ENCODE assay signal across 8 cellular contexts in the genomic region with DNA sequence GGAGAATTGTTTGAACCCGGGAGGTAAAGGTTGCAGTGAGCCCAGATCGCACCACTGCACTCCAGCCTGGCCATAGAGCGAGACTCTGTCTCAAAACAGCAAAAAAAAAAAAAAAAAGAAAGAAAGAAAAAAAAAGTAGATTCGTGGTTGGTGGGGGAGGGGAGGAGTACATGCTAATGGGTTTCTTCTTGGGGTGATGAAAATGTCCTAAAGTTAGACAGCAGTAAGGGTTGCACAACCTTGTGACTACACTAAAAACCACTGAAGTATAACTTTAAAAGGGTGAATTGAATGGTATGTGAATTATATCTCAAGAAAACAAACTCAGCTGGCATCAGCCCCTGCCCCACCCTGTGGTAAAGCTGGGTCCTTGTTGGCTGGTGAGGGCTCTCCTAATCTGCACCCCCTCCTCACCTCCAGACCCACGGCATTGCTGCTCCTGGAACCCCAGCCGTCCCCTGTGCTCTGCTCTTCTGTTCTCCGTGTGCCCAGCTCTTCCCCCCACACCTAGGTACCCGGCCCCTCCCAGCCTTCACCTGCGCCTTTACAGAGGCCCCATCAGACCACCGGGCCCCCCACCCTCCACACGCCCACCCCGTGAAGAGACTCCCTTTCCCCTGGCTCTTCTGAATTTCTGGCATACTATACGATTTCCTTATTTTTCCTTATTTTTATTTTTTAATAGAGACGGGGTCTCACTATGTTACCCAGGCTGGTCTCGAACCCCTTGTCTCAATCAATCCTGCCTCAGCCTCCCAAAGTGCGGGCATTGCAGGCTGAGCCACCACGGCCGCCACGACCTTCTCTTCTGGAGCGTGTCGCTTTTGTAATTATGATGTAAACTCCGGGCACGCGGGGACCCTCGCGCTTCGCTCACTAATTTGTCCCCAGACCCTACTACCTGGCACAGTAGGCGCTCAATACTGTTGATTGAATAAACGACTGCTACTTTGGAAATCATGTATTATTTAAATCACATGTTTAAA. TPM values are rescaled to one million over a fixed set of nuclear protein-coding genes. Genes with fewer than 3 reads are reported as not detected.
DNase-seq lines count a peak whose midpoint lies in the region; ATAC-seq and TF ChIP-seq lines count a peak whose summit lies in the region.

No MANE protein-coding gene starts in this region.

- peak overlapping the region; percentile 72; the same call in 1 of the 2 replicates for H3K27ac Mint-ChIP-seq in GM23338

- H3K27me3 ChIP-seq in GM23338 (ENCODE audit: insufficient read depth) (no peaks in the 10 kb centered on the region), SJSA1 (replicated peaks) (no peaks in the 10 kb centered on the region), psoas muscle (ENCODE audit: insufficient read depth in 3 of 3, low read length in 2 of 3) (peaks cover 0 to 4% (median 0%) of the 10 kb centered on the region in 3 donors)

- peak overlapping the region; percentile 95 for H3K4me3 ChIP-seq in GM23338
- peak overlapping the region; percentile 85 for H3K4me3 ChIP-seq in SJSA1
- peak overlapping the region; percentile 94 for H3K4me3 ChIP-seq in psoas muscle

- peaks cover 4% of the 10 kb centered on the region; the same call in 1 of the 2 replicates for H3K36me3 ChIP-seq in GM23338 (ENCODE audit: insufficient read depth)
- peaks cover 41% of the 10 kb centered on the region for H3K36me3 ChIP-seq in SJSA1
- peaks cover 0 to 13% of the 10 kb centered on the region in 2 donors for H3K36me3 ChIP-seq in psoas muscle (ENCODE audit: insufficient read depth in 1 of 2, low read depth in 1 of 2)

- DNase-seq in GM23338 (ENCODE audit: low spot score): no peak
- peak in 1 of 2 experiments; percentile 51 for DNase-seq in SJSA1 (ENCODE audit: low read depth in 1 of 2, low spot score in 2 of 2)
- DNase-seq in fibroblast of gingiva (ENCODE audit: low read depth): peak; percentile 35
- no peak for DNase-seq in psoas muscle
- DNase-seq in NCI-H2081 (lab: John Stamatoyannopoulos, UW): no peak
- DNase-seq in NCI-H1105 treated with DMSO at 0.1 percent for 48 hours (lab: John Stamatoyannopoulos, UW): no peak

- peaks cover 27% of the 10 kb centered on the region for H3K4me1 ChIP-seq in GM23338 (ENCODE audit: insufficient read depth)
- peaks cover 25% of the 10 kb centered on the region for H3K4me1 ChIP-seq in SJSA1 (replicated peaks)
- H3K4me1 ChIP-seq in psoas muscle: peaks cover 12% of the 10 kb centered on the region

- H3K36me3 Mint-ChIP-seq in GM23338 (ENCODE audit: low read depth): peaks cover 32% of the 10 kb centered on the region

- 0 out of 2 replicates have a peak, but pooled peaks cover 3% of the 10 kb centered on the region for H3F3A ChIP-seq in GM23338 (replicated peaks; ENCODE audit: low read depth)

- peaks cover 4% of the 10 kb centered on the region for H3K9me3 Mint-ChIP-seq in GM23338

- no peaks in the 10 kb centered on the region for H3K9me2 ChIP-seq in GM23338 (ENCODE audit: insufficient read depth)

- ATAC-seq in GM23338 (no peak), psoas muscle (no peak), GM21360 (IDR thresholded peaks at IDR 0.05; ENCODE audit: unreplicated experiment) (no peak), GM21367 (IDR thresholded peaks at IDR 0.05; ENCODE audit: unreplicated experiment) (no peak)

- 58 to 68% (median 64%) methylated on average over 29 of the region's 29 CpGs for WGBS in psoas muscle, 3 donors

- H3K79me2 ChIP-seq in GM23338 (replicated peaks; ENCODE audit: insufficient read depth): peaks cover 36% of the 10 kb centered on the region

- peaks cover 20% of the 10 kb centered on the region for H3K27me3 Mint-ChIP-seq in GM23338 (ENCODE audit: insufficient read depth, low read depth, poor library complexity)

- H3K9me3 ChIP-seq in SJSA1 (replicated peaks) (no peaks in the 10 kb centered on the region), psoas muscle (no peaks in the 10 kb centered on the region)

- H3K4me1 Mint-ChIP-seq in GM23338: peaks cover 31% of the 10 kb centered on the region

- intact Hi-C loops in psoas muscle (cut with DNase I): no loop called here

- H3K27ac ChIP-seq in GM23338 (ENCODE audit: low read depth): no peak overlapping the region
- H3K27ac ChIP-seq in SJSA1: no peak overlapping the region
- no peak overlapping the region for H3K27ac ChIP-seq in psoas muscle

- H2AFZ ChIP-seq in GM23338: peak overlapping the region; percentile 29

- H3K4me3 Mint-ChIP-seq in GM23338: peak overlapping the region; percentile 97

- no peak for TF ChIP-seq CTCF in GM23338 (conservative IDR thresholded peaks at IDR 0.05; ENCODE audit: low read depth in 2 of 2)
- no peak for TF ChIP-seq CTCF in psoas muscle (IDR thresholded peaks at IDR 0.05)

- H3K4me2 ChIP-seq in GM23338: peak overlapping the region; percentile 100; the same call in 1 of the 2 replicates

- H4K20me1 ChIP-seq in GM23338 (replicated peaks; ENCODE audit: insufficient read depth): peaks cover 25% of the 10 kb centered on the region

TF ChIP-seq in GM23338, 12 proteins besides CTCF, POLR2A, EP300 and RAD21 (continues in another document):
- TF ChIP-seq POLR2AphosphoS5 (IDR thresholded peaks at IDR 0.05; ENCODE audit: low read depth) (no peak), STAT1 (IDR thresholded peaks at IDR 0.05; ENCODE audit: unreplicated experiment) (no peak), REST (IDR thresholded peaks at IDR 0.05; ENCODE audit: unreplicated experiment) (no peak), NANOG (IDR thresholded peaks at IDR 0.05; ENCODE audit: borderline replicate concordance) (no peak), ETS1 (IDR thresholded peaks at IDR 0.05) (no peak), ZNF114 (CRISPR knock-in tag; IDR thresholded peaks at IDR 0.05) (no peak), EZH2phosphoT487 (IDR thresholded peaks at IDR 0.05; ENCODE audit: unreplicated experiment) (no peak)

RNA-seq across cellular contexts. Expression of gene FADD, which starts 0.9 kb away (rescaled TPM):
- 50.6 and 65.8 TPM in 2 replicates for total RNA-seq in GM23338 (2014; rRNA removed; shearing (Covaris generic))
- polyA plus RNA-seq in GM23338 (2016; fragmentation: Nextera tagmentation; extraction: Ambion mirVana) (19.6 and 19.7 TPM in 2 replicates), psoas muscle (10 to 100 TPM; 10.7 to 49.2 (median 25.7) TPM)
- 121 and 147 TPM in 2 replicates for total RNA-seq in SJSA1 (2014; rRNA removed; shearing (Covaris generic))
- 10 to 100 TPM in 3 of 4 donors, 1 to 10 TPM in 1; 7.9 to 11.3 (median 10.3) TPM for total RNA-seq in psoas muscle
